In the genomic region with DNA sequence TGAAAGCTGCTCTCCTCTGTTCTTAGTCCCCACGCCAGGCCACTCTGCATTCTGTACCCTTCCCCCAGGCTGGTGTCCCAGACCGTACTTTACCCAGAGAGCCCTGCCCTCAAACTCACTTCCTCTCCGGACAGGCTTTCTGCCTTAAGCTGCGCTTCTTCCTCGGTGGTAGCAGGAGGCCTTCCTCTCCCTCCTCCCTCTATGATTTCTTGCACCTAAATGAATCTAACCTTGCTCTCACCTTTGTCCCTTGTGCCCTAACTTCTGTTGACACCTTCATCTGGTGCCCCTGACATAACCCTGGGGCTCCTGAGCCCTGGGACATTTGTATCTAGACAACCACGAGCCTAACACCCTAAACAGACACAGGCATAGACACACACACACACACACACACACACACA, we compare ENCODE assay signal across 12 cellular contexts. TPM values are rescaled to one million over a fixed set of nuclear protein-coding genes. Genes with fewer than 3 reads are reported as not detected.
A peak's percentile ranks its signal among the peaks of the same experiment; 100 is the strongest.
DNase-seq lines count a peak whose midpoint lies in the region; ATAC-seq, FAIRE-seq and TF ChIP-seq lines count a peak whose summit lies in the region.
"Had no signal": no experiment of that assay in that cellular context is flagged by ENCODE, and none has a peak within 500 bp of the region (broad histone marks: within the 10 kb centered on the region; RNA-seq: fewer than 3 reads in every experiment).

No MANE protein-coding gene starts in this region.

- H3K9ac ChIP-seq in OCI-LY1 (ENCODE audit: low read length): peak overlapping the region; percentile 54
- H3K9ac ChIP-seq in endothelial cell of umbilical vein (replicated peaks; ENCODE audit: extremely low read depth, insufficient read depth, low read length): no peak overlapping the region

- TF ChIP-seq CTCF in OCI-LY1 (IDR thresholded peaks at IDR 0.05; ENCODE audit: low read length) (no peak), endothelial cell of umbilical vein (IDR thresholded peaks at IDR 0.05; ENCODE audit: extremely low read depth in 1 of 2, insufficient read depth in 1 of 2, low read depth in 1 of 2, low read length in 2 of 2) (no peak), stomach (IDR thresholded peaks at IDR 0.05) (no peak)

- dilution Hi-C loops in endothelial cell of umbilical vein (cut with MboI; ENCODE audit: extremely low pct_ligation_motif_present, low sequenced_read_pairs): no loop called here

- 21 to 34% (median 24%) methylated on average over 6 of the region's 6 CpGs for WGBS in stomach, 5 donors

- H3K36me3 Mint-ChIP-seq in activated T-cell treated with anti-CD3 and anti-CD28 coated beads, Interleukin-2, amount 50 U/mL, for 4 hours (ENCODE audit: insufficient read depth): peaks cover 4% of the 10 kb centered on the region

- no peaks in the 10 kb centered on the region for H3K9me3 Mint-ChIP-seq in activated T-cell treated with anti-CD3 and anti-CD28 coated beads, Interleukin-2, amount 50 U/mL, for 4 hours

- H3K4me1 ChIP-seq in OCI-LY1 (ENCODE audit: insufficient read depth, low read length, severe bottlenecking) (peaks cover 74% of the 10 kb centered on the region), endothelial cell of umbilical vein (ENCODE audit: control insufficient read depth, extremely low read depth, insufficient read depth, low read length) (peaks cover 38% of the 10 kb centered on the region), stomach (peaks cover 0 to 17% (median 0%) of the 10 kb centered on the region in 4 donors)

- peak overlapping the region; percentile 91 for H3K27ac ChIP-seq in OCI-LY1 (ENCODE audit: low read depth, low read length, poor library complexity, severe bottlenecking)
- no peak overlapping the region for H3K27ac ChIP-seq in endothelial cell of umbilical vein (ENCODE audit: insufficient read depth, low read depth, low read length)
- peak overlapping the region; percentile 6 to 70 (median 63) for H3K27ac ChIP-seq in stomach
- H3K27ac ChIP-seq: VCaP had no signal

- TF ChIP-seq EP300 in stomach (IDR thresholded peaks at IDR 0.05): no peak

- no TSS peak for BruUV-seq in endothelial cell of umbilical vein (replicated peaks; lab: Mats Ljungman, UMichigan)

- H3F3A ChIP-seq in OCI-LY1 (ENCODE audit: insufficient read depth, low read length): no peaks in the 10 kb centered on the region; the same call in none of the 2 replicates

- H3K4me3 Mint-ChIP-seq in activated T-cell treated with anti-CD3 and anti-CD28 coated beads, Interleukin-2, amount 50 U/mL, for 4 hours: peak overlapping the region; percentile 83

- peaks cover 69% of the 10 kb centered on the region for H3K4me1 Mint-ChIP-seq in activated T-cell treated with anti-CD3 and anti-CD28 coated beads, Interleukin-2, amount 50 U/mL, for 4 hours (ENCODE audit: low read depth)

- no peaks in the 10 kb centered on the region for H3K9me2 ChIP-seq in OCI-LY1 (ENCODE audit: low read depth, low read length)

- no peaks in the 10 kb centered on the region for H3K27me3 ChIP-seq in OCI-LY1 (ENCODE audit: insufficient read depth, low read length)
- H3K27me3 ChIP-seq in endothelial cell of umbilical vein (ENCODE audit: control insufficient read depth in 2 of 2, insufficient read depth in 2 of 2, low read length in 2 of 2): no peaks in the 10 kb centered on the region
- peaks cover 0 to 32% (median 8%) of the 10 kb centered on the region in 3 donors for H3K27me3 ChIP-seq in stomach

- H4K20me1 ChIP-seq in OCI-LY1 (ENCODE audit: insufficient read depth, low read length) (no peaks in the 10 kb centered on the region), endothelial cell of umbilical vein (replicated peaks; ENCODE audit: control insufficient read depth, extremely low read depth, insufficient read depth, low read length) (no peaks in the 10 kb centered on the region)

- H3K36me3 ChIP-seq in OCI-LY1 (ENCODE audit: insufficient read depth, low read length): no peaks in the 10 kb centered on the region
- no peaks in the 10 kb centered on the region for H3K36me3 ChIP-seq in endothelial cell of umbilical vein (ENCODE audit: control insufficient read depth in 2 of 2, extremely low read depth in 1 of 2, insufficient read depth in 2 of 2, low read length in 2 of 2)
- no peaks in the 10 kb centered on the region for H3K36me3 ChIP-seq in stomach

- CTCF ChIA-PET in endothelial cell of umbilical vein (lab: Charles Lee): interaction anchor here (0.6 to 4.2 kb wide), 8 partner anchors 8 to 169 kb away, joined by 3 to 28 read pairs (median 6); a partner anchor contains a TSS

- FAIRE-seq in endothelial cell of umbilical vein (lab: Jason Lieb, UNC): no peak

- H3K4me2 ChIP-seq in OCI-LY1 (ENCODE audit: low read length) (peak overlapping the region; percentile 64), endothelial cell of umbilical vein (ENCODE audit: insufficient read depth, low read length) (no peak overlapping the region)

- peaks cover 10% of the 10 kb centered on the region for H3K79me2 ChIP-seq in OCI-LY1 (ENCODE audit: insufficient read depth, low read length)
- H3K79me2 ChIP-seq in endothelial cell of umbilical vein (ENCODE audit: control insufficient read depth, insufficient read depth, low read length): no peaks in the 10 kb centered on the region

- POLR2A ChIA-PET in endothelial cell of umbilical vein (lab: Charles Lee): no interaction called here

- H3K9me3 ChIP-seq in OCI-LY1 (ENCODE audit: low read length) (no peaks in the 10 kb centered on the region), endothelial cell of umbilical vein (replicated peaks; ENCODE audit: control insufficient read depth, insufficient read depth, low read length) (no peaks in the 10 kb centered on the region), stomach (no peaks in the 10 kb centered on the region)

- H3K27me3 Mint-ChIP-seq in activated T-cell treated with anti-CD3 and anti-CD28 coated beads, Interleukin-2, amount 50 U/mL, for 4 hours (ENCODE audit: low read depth): no peaks in the 10 kb centered on the region

- H3K4me3 ChIP-seq in OCI-LY1 (ENCODE audit: low read depth, low read length, poor library complexity, severe bottlenecking) (peak overlapping the region; percentile 43), endothelial cell of umbilical vein (replicated peaks in 1 of 3; ENCODE audit: insufficient read depth in 1 of 3, low read depth in 1 of 3, low read length in 3 of 3) (no peak overlapping the region), stomach (no peak overlapping the region)

- TF ChIP-seq POLR2A in endothelial cell of umbilical vein (IDR thresholded peaks at IDR 0.05; ENCODE audit: low read depth, low read length): no peak
- TF ChIP-seq POLR2A in stomach (IDR thresholded peaks at IDR 0.05): no peak

- H3K9me1 ChIP-seq in endothelial cell of umbilical vein (replicated peaks; ENCODE audit: control insufficient read depth, extremely low read depth, insufficient read depth, low read length): no peaks in the 10 kb centered on the region

- peak; percentile 41 for ATAC-seq in activated T-cell treated with anti-CD3 and anti-CD28 coated beads, Interleukin-2, amount 50 U/mL, for 4 hours
- ATAC-seq in GM19324 (IDR thresholded peaks at IDR 0.05; ENCODE audit: low FRiP score, unreplicated experiment): no peak
- ATAC-seq in GM18511 (IDR thresholded peaks at IDR 0.05; ENCODE audit: unreplicated experiment): no peak

- no peak overlapping the region; the same call in 1 of the 2 replicates for H2AFZ ChIP-seq in OCI-LY1 (ENCODE audit: low read length)
- peak overlapping the region; percentile 58 for H2AFZ ChIP-seq in endothelial cell of umbilical vein (ENCODE audit: low read depth, low read length)

- no peak for DNase-seq in activated T-cell treated with anti-CD3 and anti-CD28 coated beads, Interleukin-2, amount 50 U/mL, for 4 hours
- DNase-seq in activated T-cell treated with anti-CD3 and anti-CD28 coated beads, Interleukin-2, amount 50 U/mL, for 1 hour: no peak
- DNase-seq in endothelial cell of umbilical vein (ENCODE audit: low read depth, low spot score) (no peak), stomach (no peak), DMS79 treated with DMSO at 0.1 percent for 48 hours (lab: John Stamatoyannopoulos, UW) (no peak)
- DNase-seq: GOT3; NCI-H1048; stimulated activated CD4-positive, alpha-beta T cell treated with anti-CD3 and anti-CD28 coated beads, Interleukin-1b, Interleukin-23, amount 100 ng/mL, for 48 hours had no signal

- intact Hi-C loops in endothelial cell of umbilical vein (cut with micrococcal nuclease): loop anchor here (5.0 kb wide), 1 partner anchor 194 kb away; a partner anchor contains a TSS
- intact Hi-C loops in stomach (cut with DNase I; ENCODE audit: low total_unique reads): no loop called here

TF ChIP-seq in endothelial cell of umbilical vein, 7 proteins besides CTCF, POLR2A, EP300 and RAD21:
- TF ChIP-seq JUN (IDR thresholded peaks at IDR 0.05; ENCODE audit: borderline replicate concordance, insufficient read depth, insufficient read length, low read depth): no peak
- TF ChIP-seq EZH2 (IDR thresholded peaks at IDR 0.05; ENCODE audit: borderline replicate concordance, low read depth, low read length, severe bottlenecking): no peak
- no peak for TF ChIP-seq POLR2AphosphoS5 (IDR thresholded peaks at IDR 0.05; ENCODE audit: insufficient read depth, low read depth, low read length)

RNA-seq across cellular contexts. Expression of a gene that starts 29.6 kb away (rescaled TPM):
- 10 to 100 TPM in 2 of 3 donors, 1 to 10 TPM in 1; 6.1 to 12.9 (median 11.0) TPM for total RNA-seq in activated T-cell treated with anti-CD3 and anti-CD28 coated beads, Interleukin-2, amount 50 U/mL, for 4 hours
- total RNA-seq in endothelial cell of umbilical vein (1.7 and 2.7 TPM in 2 replicates), stomach (1 to 10 TPM in 1 of 5 donors, not detected in 4; 2.0 TPM)
- polyA plus RNA-seq in endothelial cell of umbilical vein (0.81 and 1.3 TPM in 2 replicates), stomach (1 to 10 TPM in 1 of 3 donors, under 1 TPM in 1, not detected in 1; 0.63 to 6.1 TPM)
- polyA plus RNA-seq in endothelial cell of umbilical vein (2011; cell fraction: cytosol; rRNA removed): 1.1 and 1.4 TPM in 2 replicates
- polyA plus RNA-seq in endothelial cell of umbilical vein (2011; cell fraction: nucleus; rRNA removed): 2.5 and 3.1 TPM in 2 replicates
- 2.5 TPM in 2 replicates for polyA plus RNA-seq in endothelial cell of umbilical vein (2012)
- 1.0 and 2.7 TPM in 2 replicates for polyA minus RNA-seq in endothelial cell of umbilical vein
- polyA minus RNA-seq in endothelial cell of umbilical vein (2011; cell fraction: cytosol; rRNA and poly(A)+ RNA removed): not detected
- polyA minus RNA-seq in endothelial cell of umbilical vein (2011; cell fraction: nucleus; rRNA and poly(A)+ RNA removed): 0.38 and 1.5 TPM in 2 replicates

Comparison
In these comparisons a context has a peak if more than half of its experiments do, and no peak if none do; other contexts are left out.
1. ATAC-seq: peak in activated T-cell treated with anti-CD3 and anti-CD28 coated beads, Interleukin-2, amount 50 U/mL, for 4 hours (2 of 2); none in GM19324 (single experiment) and GM18511 (single experiment).